ENCODE assay signal across 24 cellular contexts in genomic region chr2:30955516-30956132, GRCh38.
"Had no signal": no experiment of that assay in that cellular context is flagged by ENCODE, and none has a peak within 500 bp of the region (broad histone marks: within the 10 kb centered on the region; RNA-seq: fewer than 3 reads in every experiment).

No MANE protein-coding gene starts in this region.

- H3K27ac Mint-ChIP-seq: stimulated activated naive B cell treated with anti-CD40 and anti-IgM and Interleukin-4, amounts not matched to agents 10 μg/mL and 1 μg/mL and 100 μg/mL, for 72 hours; stimulated activated naive CD8-positive, alpha-beta T cell treated with anti-CD3 and anti-CD28 coated beads, Interleukin-15, amount 100 ng/mL, for 72 hours had no signal

- H3K27ac ChIP-seq: dorsolateral prefrontal cortex, epithelial cell of prostate, esophagus squamous epithelium, ovary, right atrium auricular region, thoracic aorta, transverse colon had no signal

- H3K4me1 Mint-ChIP-seq: central memory CD8-positive, alpha-beta T cell had no signal

- H3K4me3 Mint-ChIP-seq: central memory CD8-positive, alpha-beta T cell; stimulated activated naive B cell treated with anti-CD40 and anti-IgM and Interleukin-4, amounts not matched to agents 10 μg/mL and 1 μg/mL and 100 μg/mL, for 72 hours; stimulated activated naive CD8-positive, alpha-beta T cell treated with anti-CD3 and anti-CD28 coated beads, Interleukin-15, amount 100 ng/mL, for 72 hours had no signal

- H3K27me3 ChIP-seq: dorsolateral prefrontal cortex, esophagus squamous epithelium, ovary, right atrium auricular region, transverse colon had no signal

- FAIRE-seq: endometrium, kidney, small intestine had no signal

- H3K36me3 Mint-ChIP-seq: stimulated activated naive B cell treated with anti-CD40 and anti-IgM and Interleukin-4, amounts not matched to agents 10 μg/mL and 1 μg/mL and 100 μg/mL, for 72 hours had no signal

- H3K4me1 ChIP-seq: right atrium auricular region had no signal

- ATAC-seq: left cardiac atrium; left ventricle myocardium superior; stimulated activated naive B cell treated with anti-CD40 and anti-IgM and Interleukin-4, amounts not matched to agents 10 μg/mL and 1 μg/mL and 100 μg/mL, for 72 hours; stimulated activated naive CD8-positive, alpha-beta T cell treated with anti-CD3 and anti-CD28 coated beads, Interleukin-15, amount 100 ng/mL, for 72 hours had no signal

- H3K9me3 Mint-ChIP-seq: central memory CD8-positive, alpha-beta T cell; stimulated activated naive B cell treated with anti-CD40 and anti-IgM and Interleukin-4, amounts not matched to agents 10 μg/mL and 1 μg/mL and 100 μg/mL, for 72 hours; stimulated activated naive CD8-positive, alpha-beta T cell treated with anti-CD3 and anti-CD28 coated beads, Interleukin-15, amount 100 ng/mL, for 72 hours had no signal

- H3K36me3 ChIP-seq: ovary, right atrium auricular region, thoracic aorta, transverse colon had no signal

- H3K4me3 ChIP-seq: dorsolateral prefrontal cortex, esophagus squamous epithelium, lung, ovary, right atrium auricular region, thoracic aorta, transverse colon had no signal

- DNase-seq: cortex of kidney; dorsolateral prefrontal cortex; effector memory CD4-positive, alpha-beta T cell; esophagus squamous epithelium; foreskin fibroblast; kidney; left cardiac atrium; left ventricle myocardium superior; mesenchymal stem cell; midbrain; nucleus accumbens; ovary; small intestine; stimulated activated CD4-positive, alpha-beta T cell treated with anti-CD3 and anti-CD28 coated beads, Interleukin-4, amount 100 ng/mL, for 1 hour; stimulated activated CD8-positive, alpha-beta memory T cell treated with anti-CD3 and anti-CD28 coated beads, Interleukin-4, amount 100 ng/mL, for 48 hours; stimulated activated naive B cell treated with anti-CD40 and anti-IgM and Interleukin-4, amounts not matched to agents 10 μg/mL and 1 μg/mL and 100 μg/mL, for 72 hours; stimulated activated naive CD8-positive, alpha-beta T cell treated with anti-CD3 and anti-CD28 coated beads, Interleukin-15, amount 100 ng/mL, for 72 hours; transverse colon had no signal

- H3K9me3 ChIP-seq: esophagus squamous epithelium, ovary, right atrium auricular region, thoracic aorta, transverse colon had no signal
